8 cellular contexts compared by ENCODE assay signal in the genomic region with DNA sequence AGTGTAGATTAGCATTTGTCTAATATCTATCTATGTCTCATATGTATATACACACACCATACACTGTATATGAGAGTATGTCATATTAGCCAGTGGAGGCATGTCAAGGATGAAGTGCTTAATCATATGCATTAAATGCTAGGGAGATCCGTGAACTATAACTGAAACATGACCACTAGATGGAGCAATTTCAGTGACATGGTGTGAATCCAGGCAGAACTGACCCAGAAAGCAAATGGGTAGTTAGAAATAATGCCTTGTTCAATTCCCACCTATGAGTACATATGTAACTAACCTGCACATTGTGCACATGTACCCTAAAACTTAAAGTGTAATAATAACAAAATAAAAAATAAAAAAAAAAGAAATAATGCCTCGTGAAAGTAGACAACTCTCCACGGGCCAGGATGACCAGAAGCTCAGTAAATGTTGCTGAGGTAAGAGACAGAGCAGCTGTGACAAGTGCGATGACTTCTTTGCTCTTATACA.
DNase-seq lines count a peak whose midpoint lies in the region; ATAC-seq, FAIRE-seq and TF ChIP-seq lines count a peak whose summit lies in the region.
"Not testable (repeated sequence)": the region's sequence is repeated elsewhere in the genome, so short reads cannot be mapped to it uniquely, and the experiment has no call there.

No MANE protein-coding gene starts in this region.

- H3K27ac Mint-ChIP-seq in WTC11; stimulated activated memory B cell treated with anti-CD40 and anti-IgM and Interleukin-4, amounts not matched to agents 10 μg/mL and 1 μg/mL and 100 μg/mL, for 72 hours: not testable (repeated sequence)

- POLR2A ChIA-PET in WTC11 (lab: Charles Lee) = not testable (repeated sequence)

- not testable (repeated sequence) for H3K4me3 ChIP-seq in left lung

- DNase-seq in D721Med (ENCODE audit: insufficient read length, low spot score); WTC11 (ENCODE audit: low spot score); left lung: not testable (repeated sequence)
- peak; percentile 0 for DNase-seq in NCI-H2196 (lab: John Stamatoyannopoulos, UW; ENCODE audit: unreplicated experiment)

- not testable (repeated sequence) for H3K4me1 Mint-ChIP-seq in WTC11; stimulated activated memory B cell treated with anti-CD40 and anti-IgM and Interleukin-4, amounts not matched to agents 10 μg/mL and 1 μg/mL and 100 μg/mL, for 72 hours

- not testable (repeated sequence) for H3K36me3 ChIP-seq in left lung

- H3K4me1 ChIP-seq in left lung = not testable (repeated sequence)

- TF ChIP-seq CTCF in D721Med (IDR thresholded peaks at IDR 0.05; ENCODE audit: insufficient read depth, missing control alignments) (peak; percentile 49), WTC11 (IDR thresholded peaks at IDR 0.05) (0 out of 2 replicates have a peak, but pooled peaks have one; percentile 27), left lung (IDR thresholded peaks at IDR 0.05) (peak; percentile 27 to 56)

- not testable (repeated sequence) for H3K27ac ChIP-seq in left lung

- intact Hi-C loops in left lung (cut with DNase I) = not testable (repeated sequence)

- FAIRE-seq in D721Med (lab: Jason Lieb, UNC) (peak; percentile 99), endometrium (lab: Jason Lieb, UNC) (peak; percentile 71)

- H3K27me3 ChIP-seq in left lung = not testable (repeated sequence)

- H3K9me3 ChIP-seq in left lung = not testable (repeated sequence)

- H3K9me3 Mint-ChIP-seq in WTC11; stimulated activated memory B cell treated with anti-CD40 and anti-IgM and Interleukin-4, amounts not matched to agents 10 μg/mL and 1 μg/mL and 100 μg/mL, for 72 hours: not testable (repeated sequence)

- not testable (repeated sequence) for H3K36me3 Mint-ChIP-seq in WTC11; stimulated activated memory B cell treated with anti-CD40 and anti-IgM and Interleukin-4, amounts not matched to agents 10 μg/mL and 1 μg/mL and 100 μg/mL, for 72 hours

- H3K4me3 Mint-ChIP-seq in WTC11; stimulated activated memory B cell treated with anti-CD40 and anti-IgM and Interleukin-4, amounts not matched to agents 10 μg/mL and 1 μg/mL and 100 μg/mL, for 72 hours: not testable (repeated sequence)

- H3K27me3 Mint-ChIP-seq in WTC11 (ENCODE audit: low read depth); stimulated activated memory B cell treated with anti-CD40 and anti-IgM and Interleukin-4, amounts not matched to agents 10 μg/mL and 1 μg/mL and 100 μg/mL, for 72 hours: not testable (repeated sequence)

- ATAC-seq in GM19351 (IDR thresholded peaks at IDR 0.05; ENCODE audit: unreplicated experiment) (peak; percentile 88), HG03103 (IDR thresholded peaks at IDR 0.05; ENCODE audit: low read depth, unreplicated experiment) (peak; percentile 67), WTC11 (peak; percentile 69), left lung (peak; percentile 79)
- peak; percentile 61 for ATAC-seq in stimulated activated memory B cell treated with anti-CD40 and anti-IgM and Interleukin-4, amounts not matched to agents 10 μg/mL and 1 μg/mL and 100 μg/mL, for 72 hours

- CTCF ChIA-PET in WTC11 (lab: Charles Lee) = interaction anchor here (0.6 to 1.6 kb wide), 6 partner anchors 9 to 276 kb away, joined by 3 to 7 read pairs (median 4); no protein-coding TSS in a partner anchor
